In the genomic region with DNA sequence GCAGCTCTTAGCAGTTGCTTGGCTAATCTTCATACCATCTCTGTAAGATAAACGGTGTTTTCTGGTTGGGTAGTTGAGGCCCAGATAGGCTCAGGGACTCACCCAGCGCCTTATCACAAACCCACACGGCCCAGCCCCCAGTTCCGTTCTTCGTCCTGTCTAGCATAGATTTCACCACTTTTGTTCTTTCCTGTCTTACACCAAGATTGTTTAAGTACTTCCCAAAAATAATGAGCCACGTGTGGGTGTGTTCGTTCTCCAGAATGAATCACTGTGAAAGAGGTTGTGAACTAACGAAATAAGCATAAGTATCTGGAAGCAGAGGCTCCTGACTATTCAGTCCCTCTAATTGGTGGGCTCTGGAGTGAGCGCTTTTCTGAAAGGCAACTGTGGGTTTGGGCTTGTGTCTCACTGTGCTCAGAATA, we compare ENCODE assay signal across 1 cellular context.
TF ChIP-seq lines count a peak whose summit lies in the region.

No MANE protein-coding gene starts in this region.

TF ChIP-seq in HepG2, 621 proteins besides CTCF, POLR2A, EP300 and RAD21 (continued from another document):
- TF ChIP-seq PATZ1 (CRISPR knock-in tag; IDR thresholded peaks at IDR 0.05) (0 out of 2 replicates have a peak, but pooled peaks have one; percentile 14), SOX6 (IDR thresholded peaks at IDR 0.05) (no peak), SOX6 (CRISPR knock-in tag; IDR thresholded peaks at IDR 0.05) (0 out of 2 replicates have a peak, but pooled peaks have one; percentile 7)
- TF ChIP-seq, protein P1, sequence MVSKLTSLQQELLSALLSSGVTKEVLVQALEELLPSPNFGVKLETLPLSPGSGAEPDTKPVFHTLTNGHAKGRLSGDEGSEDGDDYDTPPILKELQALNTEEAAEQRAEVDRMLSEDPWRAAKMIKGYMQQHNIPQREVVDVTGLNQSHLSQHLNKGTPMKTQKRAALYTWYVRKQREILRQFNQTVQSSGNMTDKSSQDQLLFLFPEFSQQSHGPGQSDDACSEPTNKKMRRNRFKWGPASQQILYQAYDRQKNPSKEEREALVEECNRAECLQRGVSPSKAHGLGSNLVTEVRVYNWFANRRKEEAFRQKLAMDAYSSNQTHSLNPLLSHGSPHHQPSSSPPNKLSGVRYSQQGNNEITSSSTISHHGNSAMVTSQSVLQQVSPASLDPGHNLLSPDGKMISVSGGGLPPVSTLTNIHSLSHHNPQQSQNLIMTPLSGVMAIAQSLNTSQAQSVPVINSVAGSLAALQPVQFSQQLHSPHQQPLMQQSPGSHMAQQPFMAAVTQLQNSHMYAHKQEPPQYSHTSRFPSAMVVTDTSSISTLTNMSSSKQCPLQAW (CRISPR knock-in tag; IDR thresholded peaks at IDR 0.05): 0 out of 2 replicates have a peak, but pooled peaks have one; percentile 3
